Comparison of ENCODE assay signal across 25 cellular contexts in genomic region chr5:37120270-37120669, GRCh38.
"Had no signal": no experiment of that assay in that cellular context is flagged by ENCODE, and none has a peak within 500 bp of the region (broad histone marks: within the 10 kb centered on the region; RNA-seq: fewer than 3 reads in every experiment).

No MANE protein-coding gene starts in this region.

- ATAC-seq: activated T-cell treated with anti-CD3 and anti-CD28 coated beads, Interleukin-2, amount 50 U/mL, for 4 hours; activated T-helper 17 cell treated with anti-CD3 and anti-CD28 coated beads, Interleukin-2, amount 50 U/mL, for 72 hours; body of pancreas; left ventricle myocardium superior; right cardiac atrium had no signal

- H3K27ac Mint-ChIP-seq: activated CD4-positive, alpha-beta memory T cell treated with anti-CD3 and anti-CD28 coated beads for 36 hours; activated naive CD8-positive, alpha-beta T cell treated with anti-CD3 and anti-CD28 coated beads for 36 hours; activated T-helper 17 cell treated with anti-CD3 and anti-CD28 coated beads, Interleukin-2, amount 50 U/mL, for 72 hours; nephron; stimulated activated naive B cell treated with anti-CD40 and anti-IgM and Interleukin-4, amounts not matched to agents 10 μg/mL and 1 μg/mL and 100 μg/mL, for 72 hours had no signal

- H3K4me3 Mint-ChIP-seq: activated CD4-positive, alpha-beta memory T cell treated with anti-CD3 and anti-CD28 coated beads for 36 hours; activated naive CD8-positive, alpha-beta T cell treated with anti-CD3 and anti-CD28 coated beads for 36 hours; activated T-cell treated with anti-CD3 and anti-CD28 coated beads, Interleukin-2, amount 50 U/mL, for 4 hours; activated T-helper 17 cell treated with anti-CD3 and anti-CD28 coated beads, Interleukin-2, amount 50 U/mL, for 72 hours; nephron; stimulated activated naive B cell treated with anti-CD40 and anti-IgM and Interleukin-4, amounts not matched to agents 10 μg/mL and 1 μg/mL and 100 μg/mL, for 72 hours had no signal

- H3K4me1 ChIP-seq: body of pancreas, stomach, thyroid gland, upper lobe of left lung, vagina had no signal

- FAIRE-seq: colon, endometrium, frontal cortex had no signal

- DNase-seq: activated CD4-positive, alpha-beta memory T cell treated with anti-CD3 and anti-CD28 coated beads for 36 hours; activated CD4-positive, CD25-positive, alpha-beta regulatory T cell treated with anti-CD3 and anti-CD28 coated beads, Interleukin-2, amount 50 U/mL, for 72 hours; activated gamma-delta T cell treated with Interleukin-2 at 50 U/mL for 16 hours; activated naive CD8-positive, alpha-beta T cell treated with anti-CD3 and anti-CD28 coated beads for 36 hours; activated T-cell treated with anti-CD3 and anti-CD28 coated beads, Interleukin-2, amount 50 U/mL, for 4 hours; adrenal gland; aorta; body of pancreas; effector CD8-positive, alpha-beta T cell; glutamatergic neuron; left ventricle myocardium superior; right cardiac atrium; stimulated activated CD4-positive, alpha-beta T cell treated with anti-CD3 and anti-CD28 coated beads, Interleukin-15, amount 100 ng/mL, for 24 hours; stimulated activated CD4-positive, alpha-beta T cell treated with anti-CD3 and anti-CD28 coated beads, Interleukin-2, amount 100 ng/mL, for 24 hours; stimulated activated naive B cell treated with anti-CD40 and anti-IgM and Interleukin-4, amounts not matched to agents 10 μg/mL and 1 μg/mL and 100 μg/mL, for 72 hours; stomach; thyroid gland; upper lobe of left lung had no signal

- H3K27ac ChIP-seq: adrenal gland, body of pancreas, epithelial cell of prostate, stomach, thyroid gland, upper lobe of left lung, vagina had no signal

- H3K4me3 ChIP-seq: adrenal gland, body of pancreas, stomach, thyroid gland, upper lobe of left lung, vagina had no signal

- H3K9me3 Mint-ChIP-seq: activated CD4-positive, alpha-beta memory T cell treated with anti-CD3 and anti-CD28 coated beads for 36 hours; activated naive CD8-positive, alpha-beta T cell treated with anti-CD3 and anti-CD28 coated beads for 36 hours; activated T-cell treated with anti-CD3 and anti-CD28 coated beads, Interleukin-2, amount 50 U/mL, for 4 hours; activated T-helper 17 cell treated with anti-CD3 and anti-CD28 coated beads, Interleukin-2, amount 50 U/mL, for 72 hours; nephron; stimulated activated naive B cell treated with anti-CD40 and anti-IgM and Interleukin-4, amounts not matched to agents 10 μg/mL and 1 μg/mL and 100 μg/mL, for 72 hours had no signal

- H3K9me3 ChIP-seq: adrenal gland, body of pancreas, stomach, thyroid gland, upper lobe of left lung, vagina had no signal

- H3K4me1 Mint-ChIP-seq: activated naive CD8-positive, alpha-beta T cell treated with anti-CD3 and anti-CD28 coated beads for 36 hours; activated T-helper 17 cell treated with anti-CD3 and anti-CD28 coated beads, Interleukin-2, amount 50 U/mL, for 72 hours; nephron had no signal

- H3K27me3 Mint-ChIP-seq: activated CD4-positive, alpha-beta memory T cell treated with anti-CD3 and anti-CD28 coated beads for 36 hours; activated naive CD8-positive, alpha-beta T cell treated with anti-CD3 and anti-CD28 coated beads for 36 hours; activated T-helper 17 cell treated with anti-CD3 and anti-CD28 coated beads, Interleukin-2, amount 50 U/mL, for 72 hours; stimulated activated naive B cell treated with anti-CD40 and anti-IgM and Interleukin-4, amounts not matched to agents 10 μg/mL and 1 μg/mL and 100 μg/mL, for 72 hours had no signal

- H3K27me3 ChIP-seq: adrenal gland, body of pancreas, stomach, thyroid gland, upper lobe of left lung, vagina had no signal
